ENCODE assay signal across 26 cellular contexts in genomic region chr12:18643673-18644072, GRCh38.
DNase-seq lines count a peak whose midpoint lies in the region; ATAC-seq, FAIRE-seq and TF ChIP-seq lines count a peak whose summit lies in the region.
"Had no signal": no experiment of that assay in that cellular context is flagged by ENCODE, and none has a peak within 500 bp of the region (broad histone marks: within the 10 kb centered on the region; RNA-seq: fewer than 3 reads in every experiment).

No MANE protein-coding gene starts in this region.

- no peak overlapping the region for H3K27ac Mint-ChIP-seq in activated T-helper 2 cell treated with anti-CD3 and anti-CD28 coated beads, Interferon-gamma antibody, Interleukin-2, Interleukin-4, amounts not matched to agents 10 μg/mL and 5 μg/mL and 100 μg/mL, durations not matched to agents 14 hours and 24 hours and 36 hours
- H3K27ac Mint-ChIP-seq: HFFc6; natural killer cell treated with Interleukin-12 subunit alpha and Interleukin-12 subunit beta and Interleukin-15 and Interleukin-18, amount 100 ng/mL, for 72 hours; stimulated activated effector memory CD8-positive, alpha-beta T cell treated with anti-CD3 and anti-CD28 coated beads, Interleukin-12 subunit alpha, Interleukin-12 subunit beta, amount 100 ng/mL, for 72 hours had no signal

- no peak for TF ChIP-seq EP300 in SK-N-SH (IDR thresholded peaks at IDR 0.05; ENCODE audit: borderline replicate concordance in 1 of 2, low read depth in 1 of 2, low read length in 1 of 2)

- H3K79me2 ChIP-seq in SK-N-SH (ENCODE audit: insufficient read depth), result no peaks in the 10 kb centered on the region

- POLR2A ChIA-PET in SK-N-SH (lab: Yijun Ruan, JAX), result no interaction called here

- WGBS in SK-N-SH (ENCODE audit: low lambda C conversion rate), result 16% methylated on average over 5 of the region's 5 CpGs

- no peaks in the 10 kb centered on the region for H3F3A ChIP-seq in SK-N-SH (replicated peaks; ENCODE audit: insufficient read depth)

- no peaks in the 10 kb centered on the region for H3K36me3 ChIP-seq in SK-N-SH (replicated peaks in 1 of 2; ENCODE audit: control insufficient read depth in 1 of 2, insufficient read depth in 2 of 2, low read length in 1 of 2)
- H3K36me3 ChIP-seq: esophagus muscularis mucosa, upper lobe of left lung had no signal

- H3K9me3 ChIP-seq in SK-N-SH, result no peaks in the 10 kb centered on the region
- H3K9me3 ChIP-seq: body of pancreas, Caco-2, esophagus muscularis mucosa, right lobe of liver, upper lobe of left lung had no signal

- TF ChIP-seq CTCF in AG10803 (conservative IDR thresholded peaks at IDR 0.05; ENCODE audit: low read length) (no peak), SK-N-SH (IDR thresholded peaks at IDR 0.05) (no peak), fibroblast of villous mesenchyme (IDR thresholded peaks at IDR 0.05; ENCODE audit: insufficient read depth, low read depth, low read length) (no peak), omental fat pad (IDR thresholded peaks at IDR 0.05) (no peak)

- FAIRE-seq in GM12891 (lab: Jason Lieb, UNC), result no peak

- intact Hi-C loops in activated T-helper 2 cell treated with anti-CD3 and anti-CD28 coated beads, Interferon-gamma antibody, Interleukin-2, Interleukin-4, amounts not matched to agents 10 μg/mL and 5 μg/mL and 100 μg/mL, durations not matched to agents 14 hours and 24 hours and 36 hours (cut with micrococcal nuclease), result no loop called here

- CTCF ChIA-PET in SK-N-SH (lab: Yijun Ruan, JAX), result no interaction called here

- H3K4me1 Mint-ChIP-seq in activated T-helper 2 cell treated with anti-CD3 and anti-CD28 coated beads, Interferon-gamma antibody, Interleukin-2, Interleukin-4, amounts not matched to agents 10 μg/mL and 5 μg/mL and 100 μg/mL, durations not matched to agents 14 hours and 24 hours and 36 hours (ENCODE audit: low read depth), result no peaks in the 10 kb centered on the region
- H3K4me1 Mint-ChIP-seq: stimulated activated effector memory CD8-positive, alpha-beta T cell treated with anti-CD3 and anti-CD28 coated beads, Interleukin-12 subunit alpha, Interleukin-12 subunit beta, amount 100 ng/mL, for 72 hours had no signal

- H3K27me3 Mint-ChIP-seq in activated T-helper 2 cell treated with anti-CD3 and anti-CD28 coated beads, Interferon-gamma antibody, Interleukin-2, Interleukin-4, amounts not matched to agents 10 μg/mL and 5 μg/mL and 100 μg/mL, durations not matched to agents 14 hours and 24 hours and 36 hours (ENCODE audit: low read depth), result no peaks in the 10 kb centered on the region
- H3K27me3 Mint-ChIP-seq: natural killer cell treated with Interleukin-12 subunit alpha and Interleukin-12 subunit beta and Interleukin-15 and Interleukin-18, amount 100 ng/mL, for 72 hours had no signal

- no peaks in the 10 kb centered on the region for H3K9me2 ChIP-seq in SK-N-SH

- no peak overlapping the region for H3K27ac ChIP-seq in SK-N-SH (ENCODE audit: low read depth in 2 of 2, low read length in 1 of 2)
- H3K27ac ChIP-seq: body of pancreas, esophagus muscularis mucosa, right lobe of liver, upper lobe of left lung had no signal

- peaks cover 10% of the 10 kb centered on the region for H3K9me3 Mint-ChIP-seq in activated T-helper 2 cell treated with anti-CD3 and anti-CD28 coated beads, Interferon-gamma antibody, Interleukin-2, Interleukin-4, amounts not matched to agents 10 μg/mL and 5 μg/mL and 100 μg/mL, durations not matched to agents 14 hours and 24 hours and 36 hours
- H3K9me3 Mint-ChIP-seq: HFFc6 had no signal

- no peak for TF ChIP-seq POLR2A in GM12891 (IDR thresholded peaks at IDR 0.05; ENCODE audit: low read depth, low read length)

- H3K4me3 Mint-ChIP-seq in activated T-helper 2 cell treated with anti-CD3 and anti-CD28 coated beads, Interferon-gamma antibody, Interleukin-2, Interleukin-4, amounts not matched to agents 10 μg/mL and 5 μg/mL and 100 μg/mL, durations not matched to agents 14 hours and 24 hours and 36 hours (ENCODE audit: low read depth), result no peak overlapping the region
- H3K4me3 Mint-ChIP-seq: HFFc6; natural killer cell treated with Interleukin-12 subunit alpha and Interleukin-12 subunit beta and Interleukin-15 and Interleukin-18, amount 100 ng/mL, for 72 hours; stimulated activated effector memory CD8-positive, alpha-beta T cell treated with anti-CD3 and anti-CD28 coated beads, Interleukin-12 subunit alpha, Interleukin-12 subunit beta, amount 100 ng/mL, for 72 hours had no signal

- no peak overlapping the region for H3K9ac ChIP-seq in SK-N-SH

- H3K27me3 ChIP-seq in SK-N-SH (ENCODE audit: insufficient read depth), result no peaks in the 10 kb centered on the region
- H3K27me3 ChIP-seq: body of pancreas, esophagus muscularis mucosa, right lobe of liver, upper lobe of left lung had no signal

- H4K20me1 ChIP-seq in SK-N-SH (ENCODE audit: insufficient read depth), result no peaks in the 10 kb centered on the region

- H3K4me3 ChIP-seq in AG10803 (ENCODE audit: low read length), result no peak overlapping the region
- H3K4me3 ChIP-seq in SK-N-SH (ENCODE audit: low read depth in 2 of 2, low read length in 1 of 2), result no peak overlapping the region
- H3K4me3 ChIP-seq in fibroblast of villous mesenchyme (ENCODE audit: low read depth, low read length), result no peak overlapping the region
- H3K4me3 ChIP-seq: body of pancreas, esophagus muscularis mucosa, right lobe of liver, upper lobe of left lung had no signal

- no peaks in the 10 kb centered on the region for H3K36me3 Mint-ChIP-seq in activated T-helper 2 cell treated with anti-CD3 and anti-CD28 coated beads, Interferon-gamma antibody, Interleukin-2, Interleukin-4, amounts not matched to agents 10 μg/mL and 5 μg/mL and 100 μg/mL, durations not matched to agents 14 hours and 24 hours and 36 hours (ENCODE audit: low read depth)
- H3K36me3 Mint-ChIP-seq: natural killer cell treated with Interleukin-12 subunit alpha and Interleukin-12 subunit beta and Interleukin-15 and Interleukin-18, amount 100 ng/mL, for 72 hours; stimulated activated effector memory CD8-positive, alpha-beta T cell treated with anti-CD3 and anti-CD28 coated beads, Interleukin-12 subunit alpha, Interleukin-12 subunit beta, amount 100 ng/mL, for 72 hours had no signal

- H3K4me1 ChIP-seq in SK-N-SH (ENCODE audit: control insufficient read depth in 1 of 2, insufficient read depth in 2 of 2, low read depth in 1 of 2, low read length in 1 of 2), result no peaks in the 10 kb centered on the region
- H3K4me1 ChIP-seq: body of pancreas, Caco-2, right lobe of liver, upper lobe of left lung had no signal

- peak; percentile 67 for DNase-seq in AG10803 (ENCODE audit: low read depth)
- DNase-seq in SK-N-SH, result no peak
- DNase-seq in fibroblast of villous mesenchyme (ENCODE audit: low read depth), result peak; percentile 74
- DNase-seq in omental fat pad (ENCODE audit: low spot score), result no peak
- DNase-seq in NK-92 (lab: John Stamatoyannopoulos, UW; ENCODE audit: unreplicated experiment), result no peak
- no peak for DNase-seq in NCI-H1694 treated with DMSO at 0.1 percent for 48 hours (lab: John Stamatoyannopoulos, UW)
- no peak for DNase-seq in GM12891 (ENCODE audit: insufficient read length, low spot score)
- DNase-seq in activated T-helper 2 cell treated with anti-CD3 and anti-CD28 coated beads, Interferon-gamma antibody, Interleukin-2, Interleukin-4, amounts not matched to agents 10 μg/mL and 5 μg/mL and 100 μg/mL, durations not matched to agents 14 hours and 24 hours and 36 hours (ENCODE audit: low spot score), result no peak
- DNase-seq: activated CD4-positive, alpha-beta T cell treated with anti-CD3 and anti-CD28 coated beads for 48 hours; activated CD8-positive, alpha-beta memory T cell treated with anti-CD3 and anti-CD28 coated beads, Interleukin-2, amount 50 U/mL, for 48 hours; activated naive CD4-positive, alpha-beta T cell treated with Interleukin-2 at 50 U/mL for 16 hours; AML-193; Caco-2; GF-D8; HFFc6; KG1; NCI-H1417; NCI-H226; right lobe of liver; SIG-M5; T1000; upper lobe of left lung had no signal

- ATAC-seq in omental fat pad (ENCODE audit: low FRiP score), result peak; percentile 81
- ATAC-seq: body of pancreas; natural killer cell treated with Interleukin-12 subunit alpha and Interleukin-12 subunit beta and Interleukin-15 and Interleukin-18, amount 100 ng/mL, for 72 hours; stimulated activated effector memory CD8-positive, alpha-beta T cell treated with anti-CD3 and anti-CD28 coated beads, Interleukin-12 subunit alpha, Interleukin-12 subunit beta, amount 100 ng/mL, for 72 hours had no signal

- H3K4me2 ChIP-seq in SK-N-SH, result no peak overlapping the region

- peak overlapping the region; percentile 62; the same call in 1 of the 2 replicates for H2AFZ ChIP-seq in SK-N-SH (ENCODE audit: low read depth)

- TF ChIP-seq RAD21 in SK-N-SH (IDR thresholded peaks at IDR 0.05; ENCODE audit: low read length), result no peak

TF ChIP-seq in SK-N-SH, 30 proteins besides CTCF, POLR2A, EP300 and RAD21:
- no peak for TF ChIP-seq RFX5 (IDR thresholded peaks at IDR 0.05; ENCODE audit: low read length)
- TF ChIP-seq TCF12 (IDR thresholded peaks at IDR 0.05), result peak; percentile 49; the same call in 1 of the 2 replicates
- TF ChIP-seq, protein P1, sequence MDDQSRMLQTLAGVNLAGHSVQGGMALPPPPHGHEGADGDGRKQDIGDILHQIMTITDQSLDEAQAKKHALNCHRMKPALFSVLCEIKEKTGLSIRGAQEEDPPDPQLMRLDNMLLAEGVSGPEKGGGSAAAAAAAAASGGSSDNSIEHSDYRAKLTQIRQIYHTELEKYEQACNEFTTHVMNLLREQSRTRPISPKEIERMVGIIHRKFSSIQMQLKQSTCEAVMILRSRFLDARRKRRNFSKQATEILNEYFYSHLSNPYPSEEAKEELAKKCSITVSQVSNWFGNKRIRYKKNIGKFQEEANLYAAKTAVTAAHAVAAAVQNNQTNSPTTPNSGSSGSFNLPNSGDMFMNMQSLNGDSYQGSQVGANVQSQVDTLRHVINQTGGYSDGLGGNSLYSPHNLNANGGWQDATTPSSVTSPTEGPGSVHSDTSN (IDR thresholded peaks at IDR 0.05), result peak; percentile 25; the same call in 1 of the 2 replicates

TF ChIP-seq in GM12891, 5 proteins besides CTCF, POLR2A, EP300 and RAD21:
- TF ChIP-seq PAX5 (IDR thresholded peaks at IDR 0.05; ENCODE audit: insufficient read depth, low read length, severe bottlenecking), result no peak
- TF ChIP-seq SPI1 (IDR thresholded peaks at IDR 0.05; ENCODE audit: low read depth, low read length), result no peak
- no peak for TF ChIP-seq POU2F2 (IDR thresholded peaks at IDR 0.05; ENCODE audit: low read depth, low read length)
- TF ChIP-seq TAF1 (IDR thresholded peaks at IDR 0.05; ENCODE audit: low read depth, low read length), result no peak
- TF ChIP-seq POLR2AphosphoS5 (IDR thresholded peaks at IDR 0.05; ENCODE audit: low read depth, low read length), result no peak
TF ChIP-seq in GM12891: peak in this region for 0.

Comparison
In these comparisons a context has a peak if more than half of its experiments do, and no peak if none do; other contexts are left out.
1. DNase-seq: peak in AG10803 (single experiment) and fibroblast of villous mesenchyme (single experiment); none in SK-N-SH (single experiment), omental fat pad (single experiment), NK-92 (single experiment), NCI-H1694 treated with DMSO at 0.1 percent for 48 hours (single experiment), GM12891 (single experiment) and activated T-helper 2 cell treated with anti-CD3 and anti-CD28 coated beads, Interferon-gamma antibody, Interleukin-2, Interleukin-4, amounts not matched to agents 10 μg/mL and 5 μg/mL and 100 μg/mL, durations not matched to agents 14 hours and 24 hours and 36 hours (single experiment).